In the genomic region with DNA sequence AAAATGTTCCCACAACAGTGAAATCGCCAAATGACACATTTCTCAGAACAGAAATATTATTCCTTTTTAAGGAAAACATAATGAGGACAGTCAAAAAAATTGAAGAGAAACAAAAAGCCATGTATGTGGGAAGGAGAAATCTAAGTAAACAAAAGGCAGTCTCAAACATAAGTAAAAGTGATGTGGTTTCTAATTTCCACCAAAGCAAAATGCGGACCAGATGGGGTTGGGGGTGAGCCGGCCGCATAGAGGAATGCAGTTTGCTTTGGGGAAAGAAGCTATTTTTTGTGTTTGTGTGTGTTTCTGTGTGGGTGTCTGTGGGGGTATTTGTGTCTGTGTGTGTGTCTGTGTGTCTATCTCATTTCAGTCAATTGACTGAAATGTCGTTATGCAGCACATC, we compare ENCODE assay signal across 24 cellular contexts.
DNase-seq lines count a peak whose midpoint lies in the region; ATAC-seq and TF ChIP-seq lines count a peak whose summit lies in the region.
"Had no signal": no experiment of that assay in that cellular context is flagged by ENCODE, and none has a peak within 500 bp of the region (broad histone marks: within the 10 kb centered on the region; RNA-seq: fewer than 3 reads in every experiment).

No MANE protein-coding gene starts in this region.

- H3K9me2 ChIP-seq in Loucy (replicated peaks; ENCODE audit: low read depth, low read length), result no peaks in the 10 kb centered on the region

- CTCF ChIA-PET in BJ (lab: Yijun Ruan, JAX), result interaction anchor here (1.4 kb wide), 1 partner anchor 294 kb away, joined by 4 read pairs; no protein-coding TSS in a partner anchor

- H3K9me3 Mint-ChIP-seq in endodermal cell (peaks cover 3% of the 10 kb centered on the region), neural crest cell (no peaks in the 10 kb centered on the region)
- H3K9me3 Mint-ChIP-seq: activated T-helper 1 cell treated with anti-CD3 and anti-CD28 coated beads, Interleukin-12 subunit alpha, Interleukin-12 subunit beta, Interleukin-2, Interleukin-4 antibody, amounts not matched to agents 30 ng/mL and 10 ng/mL and 1 ng/mL, durations not matched to agents 14 hours and 24 hours and 36 hours; memory B cell; stimulated activated effector memory CD8-positive, alpha-beta T cell treated with anti-CD3 and anti-CD28 coated beads, Interleukin-12 subunit alpha, Interleukin-12 subunit beta, amount 100 ng/mL, for 72 hours had no signal

- TF ChIP-seq CTCF in BJ (IDR thresholded peaks at IDR 0.05; ENCODE audit: insufficient read depth, low read depth, low read length) (no peak), Loucy (conservative IDR thresholded peaks at IDR 0.05; ENCODE audit: low read length) (no peak), endodermal cell (conservative IDR thresholded peaks at IDR 0.05) (no peak), neural crest cell (conservative IDR thresholded peaks at IDR 0.05) (no peak)

- H3K4me3 ChIP-seq in BJ (ENCODE audit: low read depth, low read length) (no peak overlapping the region), Loucy (ENCODE audit: low read length, poor library complexity, severe bottlenecking) (no peak overlapping the region), endodermal cell (ENCODE audit: low read length) (no peak overlapping the region)
- H3K4me3 ChIP-seq: cardiac muscle cell, GM23338, smooth muscle cell, suprapubic skin had no signal

- H4K20me1 ChIP-seq in Loucy (ENCODE audit: insufficient read depth, low read length, poor library complexity, severe bottlenecking), result no peaks in the 10 kb centered on the region

- H3K4me1 ChIP-seq in Loucy (ENCODE audit: insufficient read depth, low read length, poor library complexity, severe bottlenecking), result peaks cover 4% of the 10 kb centered on the region
- H3K4me1 ChIP-seq in endodermal cell (ENCODE audit: control insufficient read depth, insufficient read depth, low read length), result no peaks in the 10 kb centered on the region
- H3K4me1 ChIP-seq: foreskin keratinocyte, suprapubic skin had no signal

- 0 out of 2 replicates have a peak overlapping the region, but pooled peaks have one; percentile 15 for H2AFZ ChIP-seq in Loucy (ENCODE audit: low read length)
- H2AFZ ChIP-seq: GM23338 had no signal

- H3K4me3 Mint-ChIP-seq in endodermal cell (no peak overlapping the region), neural crest cell (no peak overlapping the region)
- H3K4me3 Mint-ChIP-seq: activated CD8-positive, alpha-beta memory T cell treated with anti-CD3 and anti-CD28 coated beads, Interleukin-2, amount 10 ng/mL, durations not matched to agents 7 days and 5 days; activated T-helper 1 cell treated with anti-CD3 and anti-CD28 coated beads, Interleukin-12 subunit alpha, Interleukin-12 subunit beta, Interleukin-2, Interleukin-4 antibody, amounts not matched to agents 30 ng/mL and 10 ng/mL and 1 ng/mL, durations not matched to agents 14 hours and 24 hours and 36 hours; GM23338; memory B cell; stimulated activated effector memory CD8-positive, alpha-beta T cell treated with anti-CD3 and anti-CD28 coated beads, Interleukin-12 subunit alpha, Interleukin-12 subunit beta, amount 100 ng/mL, for 72 hours had no signal

- H3K27ac Mint-ChIP-seq in endodermal cell (no peak overlapping the region), neural crest cell (ENCODE audit: unreplicated experiment) (peak overlapping the region; percentile 5)
- H3K27ac Mint-ChIP-seq: activated CD8-positive, alpha-beta memory T cell treated with anti-CD3 and anti-CD28 coated beads, Interleukin-2, amount 10 ng/mL, durations not matched to agents 7 days and 5 days; activated T-helper 1 cell treated with anti-CD3 and anti-CD28 coated beads, Interleukin-12 subunit alpha, Interleukin-12 subunit beta, Interleukin-2, Interleukin-4 antibody, amounts not matched to agents 30 ng/mL and 10 ng/mL and 1 ng/mL, durations not matched to agents 14 hours and 24 hours and 36 hours; memory B cell; stimulated activated effector memory CD8-positive, alpha-beta T cell treated with anti-CD3 and anti-CD28 coated beads, Interleukin-12 subunit alpha, Interleukin-12 subunit beta, amount 100 ng/mL, for 72 hours had no signal

- no peaks in the 10 kb centered on the region for H3F3A ChIP-seq in Loucy (ENCODE audit: low read depth)

- 89% methylated on average over 4 of the region's 5 CpGs; no CpG with 5 or more reads in 1 of the 2 experiments for WGBS in endodermal cell (ENCODE audit: insufficient coverage in 1 of 2, insufficient read length in 1 of 2), 2 experiments

- no peak overlapping the region for H3K9ac ChIP-seq in Loucy (ENCODE audit: low read depth, low read length, poor library complexity, severe bottlenecking)
- no peak overlapping the region for H3K9ac ChIP-seq in endodermal cell (ENCODE audit: extremely low read depth, low read length, poor library complexity, severe bottlenecking)

- DNase-seq in BJ (ENCODE audit: low read depth) (peak; percentile 35), endodermal cell (no peak), neural crest cell (ENCODE audit: low read depth, low spot score) (no peak), NCI-H2029 (lab: John Stamatoyannopoulos, UW) (no peak)
- no peak for DNase-seq in stimulated activated CD4-positive, alpha-beta T cell treated with anti-CD3 and anti-CD28 coated beads, Interleukin-1b, Interleukin-23, amount 100 ng/mL, for 48 hours
- DNase-seq in stimulated activated naive CD8-positive, alpha-beta T cell treated with anti-CD3 and anti-CD28 coated beads, Interleukin-15, Interleukin-2, amounts not matched to agents 100 U/mL and 50 U/mL, for 24 hours, result no peak
- DNase-seq: activated CD4-positive, alpha-beta T cell treated with anti-CD3 and anti-CD28 coated beads for 48 hours; activated CD8-positive, alpha-beta memory T cell treated with anti-CD3 and anti-CD28 coated beads, Interleukin-2, amount 10 ng/mL, durations not matched to agents 7 days and 5 days; activated naive CD4-positive, alpha-beta T cell treated with anti-CD3 and anti-CD28 coated beads, Interleukin-2, amount 50 U/mL, for 16 hours; foreskin keratinocyte; NCI-H146; NCI-H524 treated with DMSO at 0.1 percent for 48 hours; occipital lobe; retina; stimulated activated CD4-positive, alpha-beta T cell treated with anti-CD3 and anti-CD28 coated beads, Interleukin-2, amount 100 ng/mL, for 48 hours had no signal

- H3K4me2 ChIP-seq in Loucy (ENCODE audit: low read depth, low read length, poor library complexity, severe bottlenecking), result no peak overlapping the region
- H3K4me2 ChIP-seq: GM23338, smooth muscle cell had no signal

- peak overlapping the region; percentile 44 for H3K27ac ChIP-seq in endodermal cell (ENCODE audit: low read depth, low read length)
- H3K27ac ChIP-seq: cardiac muscle cell, foreskin keratinocyte, suprapubic skin had no signal

- ATAC-seq in HG03378 (IDR thresholded peaks at IDR 0.05; ENCODE audit: unreplicated experiment), result no peak
- ATAC-seq in stimulated activated naive CD8-positive, alpha-beta T cell treated with anti-CD3 and anti-CD28 coated beads, Interleukin-15, Interleukin-2, amounts not matched to agents 100 U/mL and 50 U/mL, for 24 hours, result no peak
- ATAC-seq: activated CD8-positive, alpha-beta memory T cell treated with anti-CD3 and anti-CD28 coated beads, Interleukin-2, amount 10 ng/mL, durations not matched to agents 7 days and 5 days; foreskin keratinocyte; GM23338; stimulated activated effector memory CD8-positive, alpha-beta T cell treated with anti-CD3 and anti-CD28 coated beads, Interleukin-12 subunit alpha, Interleukin-12 subunit beta, amount 100 ng/mL, for 72 hours had no signal

- H3K79me2 ChIP-seq in Loucy (ENCODE audit: insufficient read depth, low read length), result no peaks in the 10 kb centered on the region

- H3K9me3 ChIP-seq in Loucy (ENCODE audit: insufficient read depth, low read depth, low read length) (no peaks in the 10 kb centered on the region), endodermal cell (ENCODE audit: control insufficient read depth, low read length) (no peaks in the 10 kb centered on the region)
- H3K9me3 ChIP-seq: suprapubic skin had no signal

- POLR2A ChIA-PET in BJ (lab: Charles Lee), result no interaction called here

- H3K4me1 Mint-ChIP-seq in endodermal cell (no peaks in the 10 kb centered on the region), neural crest cell (peaks cover 13% of the 10 kb centered on the region)
- H3K4me1 Mint-ChIP-seq: activated CD8-positive, alpha-beta memory T cell treated with anti-CD3 and anti-CD28 coated beads, Interleukin-2, amount 10 ng/mL, durations not matched to agents 7 days and 5 days; GM23338; memory B cell; stimulated activated effector memory CD8-positive, alpha-beta T cell treated with anti-CD3 and anti-CD28 coated beads, Interleukin-12 subunit alpha, Interleukin-12 subunit beta, amount 100 ng/mL, for 72 hours had no signal

- no peaks in the 10 kb centered on the region for H3K36me3 ChIP-seq in BJ (ENCODE audit: control insufficient read depth, insufficient read depth, low read length)
- H3K36me3 ChIP-seq in Loucy (ENCODE audit: insufficient read depth, low read length), result no peaks in the 10 kb centered on the region
- no peaks in the 10 kb centered on the region for H3K36me3 ChIP-seq in endodermal cell (ENCODE audit: control insufficient read depth, insufficient read depth, low read length)
- H3K36me3 ChIP-seq: cardiac muscle cell, suprapubic skin had no signal

- H3K36me3 Mint-ChIP-seq in endodermal cell (ENCODE audit: low read depth) (no peaks in the 10 kb centered on the region), neural crest cell (ENCODE audit: low read depth) (no peaks in the 10 kb centered on the region)
- H3K36me3 Mint-ChIP-seq: activated CD8-positive, alpha-beta memory T cell treated with anti-CD3 and anti-CD28 coated beads, Interleukin-2, amount 10 ng/mL, durations not matched to agents 7 days and 5 days; memory B cell; stimulated activated effector memory CD8-positive, alpha-beta T cell treated with anti-CD3 and anti-CD28 coated beads, Interleukin-12 subunit alpha, Interleukin-12 subunit beta, amount 100 ng/mL, for 72 hours had no signal

- H3K27me3 Mint-ChIP-seq in endodermal cell (ENCODE audit: insufficient read depth) (no peaks in the 10 kb centered on the region), neural crest cell (ENCODE audit: low read depth) (no peaks in the 10 kb centered on the region)
- H3K27me3 Mint-ChIP-seq: activated CD8-positive, alpha-beta memory T cell treated with anti-CD3 and anti-CD28 coated beads, Interleukin-2, amount 10 ng/mL, durations not matched to agents 7 days and 5 days; memory B cell had no signal

- H3K27me3 ChIP-seq in BJ (ENCODE audit: control insufficient read depth, insufficient read depth, low read length) (no peaks in the 10 kb centered on the region), Loucy (ENCODE audit: insufficient read depth, low read length, poor library complexity, severe bottlenecking) (no peaks in the 10 kb centered on the region), endodermal cell (ENCODE audit: control insufficient read depth, insufficient read depth, low read length, poor library complexity, severe bottlenecking) (no peaks in the 10 kb centered on the region)
- H3K27me3 ChIP-seq: cardiac muscle cell, foreskin keratinocyte, suprapubic skin had no signal
